15 cellular contexts compared by ENCODE assay signal in genomic region chr11:35041070-35041554, GRCh38.
DNase-seq lines count a peak whose midpoint lies in the region; ATAC-seq and TF ChIP-seq lines count a peak whose summit lies in the region.
"Had no signal": no experiment of that assay in that cellular context is flagged by ENCODE, and none has a peak within 500 bp of the region (broad histone marks: within the 10 kb centered on the region; RNA-seq: fewer than 3 reads in every experiment).

No MANE protein-coding gene starts in this region.

- H3K27me3 Mint-ChIP-seq in activated CD4-positive, alpha-beta memory T cell treated with anti-CD3 and anti-CD28 coated beads, Interleukin-2, amount 10 ng/mL, durations not matched to agents 7 days and 5 days = peaks cover 13% of the 10 kb centered on the region
- no peaks in the 10 kb centered on the region for H3K27me3 Mint-ChIP-seq in naive thymus-derived CD8-positive, alpha-beta T cell

- peaks cover 19% of the 10 kb centered on the region for H3K36me3 Mint-ChIP-seq in activated CD4-positive, alpha-beta memory T cell treated with anti-CD3 and anti-CD28 coated beads, Interleukin-2, amount 10 ng/mL, durations not matched to agents 7 days and 5 days (ENCODE audit: low read depth)
- no peaks in the 10 kb centered on the region for H3K36me3 Mint-ChIP-seq in naive thymus-derived CD8-positive, alpha-beta T cell
- H3K36me3 Mint-ChIP-seq: type B pancreatic cell had no signal

- H3K4me1 Mint-ChIP-seq in activated CD4-positive, alpha-beta memory T cell treated with anti-CD3 and anti-CD28 coated beads, Interleukin-2, amount 10 ng/mL, durations not matched to agents 7 days and 5 days = peaks cover 78% of the 10 kb centered on the region
- H3K4me1 Mint-ChIP-seq in naive thymus-derived CD8-positive, alpha-beta T cell = peaks cover 19 to 71% (median 45%) of the 10 kb centered on the region in 4 donors

- no peak overlapping the region for H3K4me3 ChIP-seq in HL-60 (replicated peaks; ENCODE audit: insufficient read depth, low read length)
- H3K4me3 ChIP-seq: gastroesophageal sphincter had no signal

- POLR2A ChIA-PET in activated CD4-positive, alpha-beta memory T cell treated with anti-CD3 and anti-CD28 coated beads, Interleukin-2, amount 10 ng/mL, durations not matched to agents 7 days and 5 days (lab: Charles Lee) = interaction anchor here (0.6 to 2.6 kb wide), 33 partner anchors 8 to 195 kb away, joined by 3 to 38 read pairs (median 5); partner anchors contain the start of gene CD44
- POLR2A ChIA-PET in naive thymus-derived CD8-positive, alpha-beta T cell (lab: Charles Lee) = interaction anchor here (0.7 to 1.4 kb wide), 3 partner anchors 9 to 98 kb away, joined by 3 to 4 read pairs (median 4); partner anchors contain the start of gene CD44

- ATAC-seq in naive thymus-derived CD8-positive, alpha-beta T cell = no peak
- no peak for ATAC-seq in GM18907 (IDR thresholded peaks at IDR 0.05; ENCODE audit: unreplicated experiment)
- ATAC-seq: gastroesophageal sphincter, right cardiac atrium had no signal

- H3K9me3 Mint-ChIP-seq in activated CD4-positive, alpha-beta memory T cell treated with anti-CD3 and anti-CD28 coated beads, Interleukin-2, amount 10 ng/mL, durations not matched to agents 7 days and 5 days = peaks cover 8% of the 10 kb centered on the region
- peaks cover 0 to 4% (median 0%) of the 10 kb centered on the region in 9 donors for H3K9me3 Mint-ChIP-seq in naive thymus-derived CD8-positive, alpha-beta T cell
- H3K9me3 Mint-ChIP-seq: type B pancreatic cell had no signal

- CTCF ChIA-PET in activated CD4-positive, alpha-beta memory T cell treated with anti-CD3 and anti-CD28 coated beads, Interleukin-2, amount 10 ng/mL, durations not matched to agents 7 days and 5 days (lab: Charles Lee) = interaction anchor here (1.0 to 2.4 kb wide), 5 partner anchors 11 to 194 kb away, joined by 3 to 18 read pairs (median 3); no protein-coding TSS in a partner anchor

- peak overlapping the region; percentile 82 for H3K4me3 Mint-ChIP-seq in activated CD4-positive, alpha-beta memory T cell treated with anti-CD3 and anti-CD28 coated beads, Interleukin-2, amount 10 ng/mL, durations not matched to agents 7 days and 5 days
- H3K4me3 Mint-ChIP-seq in naive thymus-derived CD8-positive, alpha-beta T cell = peak overlapping the region in 2 of 10 donors; percentile 84
- H3K4me3 Mint-ChIP-seq: type B pancreatic cell had no signal

- H3K27ac Mint-ChIP-seq in activated CD4-positive, alpha-beta memory T cell treated with anti-CD3 and anti-CD28 coated beads, Interleukin-2, amount 10 ng/mL, durations not matched to agents 7 days and 5 days = peak overlapping the region; percentile 99
- peak overlapping the region in 6 of 10 donors; percentile 24 to 94 (median 82) for H3K27ac Mint-ChIP-seq in naive thymus-derived CD8-positive, alpha-beta T cell
- H3K27ac Mint-ChIP-seq: type B pancreatic cell had no signal

- TF ChIP-seq CTCF in HL-60 (IDR thresholded peaks at IDR 0.05; ENCODE audit: insufficient read depth, low read length) = no peak

- peak overlapping the region; percentile 75 for H3K27ac ChIP-seq in HL-60 (replicated peaks)
- H3K27ac ChIP-seq: gastroesophageal sphincter had no signal

- no peaks in the 10 kb centered on the region for H3K27me3 ChIP-seq in HL-60 (ENCODE audit: insufficient read depth, poor library complexity, severe bottlenecking)
- H3K27me3 ChIP-seq: gastroesophageal sphincter had no signal

- DNase-seq in NOMO-1 treated with DMSO at 0.1 percent for 48 hours (lab: John Stamatoyannopoulos, UW; ENCODE audit: unreplicated experiment) (peak; percentile 17), NOMO-1 treated with dmso at 0.1 percent for 144 hours (lab: John Stamatoyannopoulos, UW; ENCODE audit: unreplicated experiment) (no peak), HL-60 (ENCODE audit: low read depth in 1 of 2, low spot score in 1 of 2) (no peak), NCI-H1436 (lab: John Stamatoyannopoulos, UW) (no peak), DMS79 (lab: John Stamatoyannopoulos, UW) (no peak)
- DNase-seq in activated CD4-positive, alpha-beta memory T cell treated with anti-CD3 and anti-CD28 coated beads, Interleukin-2, amount 10 ng/mL, durations not matched to agents 7 days and 5 days = no peak
- no peak for DNase-seq in naive thymus-derived CD8-positive, alpha-beta T cell
- DNase-seq: 8988T, islet precursor cell, NCI-H1417, NCI-H748 treated with DMSO at 0.1 percent for 48 hours, right cardiac atrium had no signal
